ENCODE assay signal across 8 cellular contexts in the genomic region with DNA sequence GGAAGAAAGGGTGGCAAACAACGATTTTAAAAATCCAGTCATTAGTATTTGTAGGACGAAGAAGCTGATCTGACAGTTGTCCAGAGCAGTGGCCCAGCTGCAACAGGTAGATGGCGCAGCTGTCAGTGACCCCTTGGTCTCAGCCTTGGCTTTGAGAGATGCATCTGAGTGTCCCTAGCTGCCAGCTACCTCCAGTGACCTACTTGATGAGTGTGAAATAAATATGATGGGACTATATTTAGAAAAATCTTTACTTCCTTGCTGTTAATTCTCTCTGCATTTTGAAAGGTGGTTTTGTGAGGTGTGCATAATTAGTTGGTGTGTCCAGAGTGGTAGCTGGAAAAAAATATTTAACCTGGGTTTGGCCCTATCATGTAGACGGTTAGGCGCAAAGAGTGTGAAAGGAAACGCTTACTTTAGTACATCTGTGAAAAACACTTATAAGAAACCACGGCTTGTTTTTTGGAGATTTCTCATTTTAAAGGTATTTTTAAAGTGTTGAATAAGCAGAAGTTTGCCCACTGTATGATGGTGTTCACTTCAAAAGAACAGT. TPM values are rescaled to one million over a fixed set of nuclear protein-coding genes. Genes with fewer than 3 reads are reported as not detected.
DNase-seq lines count a peak whose midpoint lies in the region; ATAC-seq and TF ChIP-seq lines count a peak whose summit lies in the region.

No MANE protein-coding gene starts in this region.

- peak; percentile 39 to 64 (median 48) for TF ChIP-seq CTCF in esophagus muscularis mucosa (IDR thresholded peaks at IDR 0.05)

- no peaks in the 10 kb centered on the region for H3K9me3 ChIP-seq in HUES6 (ENCODE audit: control insufficient read depth, insufficient read depth, low read depth, low read length)
- H3K9me3 ChIP-seq in esophagus muscularis mucosa: no peaks in the 10 kb centered on the region
- H3K9me3 ChIP-seq in mucosa of rectum (ENCODE audit: control insufficient read depth in 2 of 2, low read length in 2 of 2): no peaks in the 10 kb centered on the region

- no peak overlapping the region for H3K27ac ChIP-seq in HUES6 (ENCODE audit: low read depth, low read length)
- peak overlapping the region; percentile 95 to 98 (median 97) for H3K27ac ChIP-seq in esophagus muscularis mucosa (replicated peaks in 1 of 4)
- H3K27ac ChIP-seq in mucosa of rectum (ENCODE audit: low read depth in 2 of 2, low read length in 2 of 2): peak overlapping the region; percentile 86 to 89

- TF ChIP-seq POLR2A in esophagus muscularis mucosa (IDR thresholded peaks at IDR 0.05; ENCODE audit: low read depth): no peak

- peak; percentile 78 for ATAC-seq in GM21717 (IDR thresholded peaks at IDR 0.05; ENCODE audit: unreplicated experiment)

- H3K27me3 ChIP-seq in HUES6 (ENCODE audit: control insufficient read depth, insufficient read depth, low read length) (peaks cover 9% of the 10 kb centered on the region), esophagus muscularis mucosa (no peaks in the 10 kb centered on the region), mucosa of rectum (ENCODE audit: control insufficient read depth in 2 of 2, insufficient read depth in 2 of 2, low read length in 2 of 2) (no peaks in the 10 kb centered on the region)

- H3K9ac ChIP-seq in HUES6 (ENCODE audit: low read length) (peak overlapping the region; percentile 79), mucosa of rectum (ENCODE audit: low read depth in 1 of 2, low read length in 2 of 2) (peak overlapping the region; percentile 76 to 79)

- no peaks in the 10 kb centered on the region for H3K36me3 ChIP-seq in HUES6 (ENCODE audit: control insufficient read depth, insufficient read depth, low read length)
- H3K36me3 ChIP-seq in esophagus muscularis mucosa: peaks cover 0 to 7% (median 0%) of the 10 kb centered on the region in 4 donors
- no peaks in the 10 kb centered on the region for H3K36me3 ChIP-seq in mucosa of rectum (ENCODE audit: control insufficient read depth in 2 of 2, insufficient read depth in 2 of 2, low read length in 2 of 2)

- intact Hi-C loops in esophagus muscularis mucosa (cut with DNase I): no loop called here

- DNase-seq in DMS 273 (lab: John Stamatoyannopoulos, UW; ENCODE audit: unreplicated experiment) (peak; percentile 50), DMS 273 treated with DMSO at 0.1 percent for 48 hours (lab: John Stamatoyannopoulos, UW) (no peak), SW480 (ENCODE audit: low spot score) (peak; percentile 80), esophagus muscularis mucosa (ENCODE audit: extremely low spot score) (no peak), NCI-H187 treated with DMSO at 0.1 percent for 48 hours (lab: John Stamatoyannopoulos, UW) (no peak)

- H3K4me1 ChIP-seq in HUES6 (ENCODE audit: control insufficient read depth, insufficient read depth, low read length): peaks cover 10% of the 10 kb centered on the region; the same call in 1 of the 2 replicates
- H3K4me1 ChIP-seq in esophagus muscularis mucosa: peaks cover 20 to 43% (median 38%) of the 10 kb centered on the region in 4 donors
- H3K4me1 ChIP-seq in mucosa of rectum (ENCODE audit: control insufficient read depth in 2 of 2, insufficient read depth in 2 of 2, low read length in 2 of 2): peaks cover 2 to 3% of the 10 kb centered on the region in 2 donors

- 16% methylated on average over 7 of the region's 7 CpGs for WGBS in esophagus muscularis mucosa

- peak overlapping the region; percentile 76 for H3K4me3 ChIP-seq in HUES6 (ENCODE audit: low read depth, low read length)
- peak overlapping the region; percentile 82 to 89 (median 84) for H3K4me3 ChIP-seq in esophagus muscularis mucosa
- H3K4me3 ChIP-seq in mucosa of rectum (ENCODE audit: low read length in 2 of 2): peak overlapping the region; percentile 82

- no peak for TF ChIP-seq EP300 in esophagus muscularis mucosa (IDR thresholded peaks at IDR 0.05)

RNA-seq across cellular contexts. Expression of a gene that starts 1.0 kb away (rescaled TPM):
- 10 to 100 TPM; 17.1 to 23.6 (median 21.0) TPM for total RNA-seq in esophagus muscularis mucosa

RNA-seq across cellular contexts. Expression of a gene that starts 24.7 kb away (rescaled TPM):
- 10 to 100 TPM; 12.3 to 20.2 (median 15.5) TPM for total RNA-seq in esophagus muscularis mucosa

Comparison
In these comparisons a context has a peak if more than half of its experiments do, and no peak if none do; other contexts are left out.
1. DNase-seq: peak in DMS 273 (single experiment) and SW480 (single experiment); none in DMS 273 treated with DMSO at 0.1 percent for 48 hours (single experiment), esophagus muscularis mucosa (single experiment) and NCI-H187 treated with DMSO at 0.1 percent for 48 hours (single experiment).
2. Peak in every context shown above with its lines, with median percentiles within 50 percentile points of each other: H3K4me3 ChIP-seq.